Comparison of ENCODE assay signal across 8 cellular contexts in the genomic region with DNA sequence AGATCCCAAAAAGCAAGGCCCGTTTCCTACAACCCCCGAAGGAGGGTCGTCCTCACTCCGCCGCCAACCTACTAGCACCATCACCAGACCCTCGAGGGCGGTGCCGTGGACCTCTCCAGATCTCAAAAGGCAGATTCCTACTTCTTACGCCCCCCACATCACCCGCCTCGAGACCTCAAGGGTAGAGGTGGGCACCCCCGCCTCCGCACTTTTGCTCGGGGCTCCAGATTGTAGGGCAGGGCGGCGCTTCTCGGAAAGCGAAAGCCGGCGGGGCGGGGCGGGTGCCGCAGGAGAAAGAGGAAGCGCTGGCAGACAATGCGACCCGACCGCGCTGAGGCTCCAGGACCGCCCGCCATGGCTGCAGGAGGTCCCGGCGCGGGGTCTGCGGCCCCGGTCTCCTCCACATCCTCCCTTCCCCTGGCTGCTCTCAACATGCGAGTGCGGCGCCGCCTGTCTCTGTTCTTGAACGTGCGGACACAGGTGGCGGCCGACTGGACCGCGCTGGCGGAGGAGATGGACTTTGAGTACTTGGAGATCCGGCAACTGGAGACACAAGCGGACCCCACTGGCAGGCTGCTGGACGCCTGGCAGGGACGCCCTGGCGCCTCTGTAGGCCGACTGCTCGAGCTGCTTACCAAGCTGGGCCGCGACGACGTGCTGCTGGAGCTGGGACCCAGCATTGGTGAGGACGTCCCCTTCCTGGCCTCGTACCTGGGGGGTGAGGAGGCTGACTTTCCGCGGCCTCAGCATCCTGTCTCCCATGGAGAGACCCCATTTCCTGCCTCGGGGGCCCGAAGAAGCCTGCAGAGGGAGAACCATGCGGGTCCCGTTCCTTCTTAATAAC. TPM values are rescaled to one million over a fixed set of nuclear protein-coding genes. Genes with fewer than 3 reads are reported as not detected.
DNase-seq lines count a peak whose midpoint lies in the region; ATAC-seq, FAIRE-seq and TF ChIP-seq lines count a peak whose summit lies in the region.

TSS of gene MYD88 (plus strand) at position 315 of the 844 bp plus-strand sequence. CDS start at position 355, 40 bp downstream.

- H3K9ac ChIP-seq in K562 (ENCODE audit: insufficient read depth in 1 of 2, low read depth in 2 of 2, low read length in 2 of 2) = peak within 1 kb of the TSS; percentile 79 to 97

- CTCF ChIA-PET in K562 (lab: Yijun Ruan, JAX; ENCODE audit: low intra/inter-chr PET ratio) = interaction anchor here (0.6 kb wide), 1 partner anchor 103 kb away, joined by 3 read pairs; no protein-coding TSS in a partner anchor

- H2AFZ ChIP-seq in K562 (ENCODE audit: low read depth, low read length) = peak within 1 kb of the TSS; percentile 99

- WGBS in K562 (ENCODE audit: insufficient coverage, low coverage, missing lambda C conversion rate) = 2% methylated on average over 64 of the region's 65 CpGs
- WGBS in iPS DF 6.9 (ENCODE audit: insufficient coverage, insufficient read length) = no CpG with 5 or more reads among the region's 65 CpGs

- peaks cover 19 to 36% of the 10 kb centered on the region in 2 experiments; a peak in 4 of 5 replicates for H3K4me1 ChIP-seq in K562 (replicated peaks in 1 of 2; ENCODE audit: control insufficient read depth in 2 of 2, insufficient read depth in 2 of 2, low read length in 2 of 2)
- H3K4me1 ChIP-seq in iPS DF 6.9 (ENCODE audit: control insufficient read depth, insufficient read depth, low read length) = peaks cover 4% of the 10 kb centered on the region; the same call in 1 of the 2 replicates

- H4K20me1 ChIP-seq in K562 (replicated peaks; ENCODE audit: control insufficient read depth, insufficient read depth, low read length) = no peaks in the 10 kb centered on the region

- peak within 1 kb of the TSS; percentile 98 for H3K4me2 ChIP-seq in K562 (ENCODE audit: insufficient read depth, low read length)

- H3K4me3 ChIP-seq in MG63 (peak within 1 kb of the TSS; percentile 68), K562 (peak within 1 kb of the TSS; percentile 90), iPS DF 6.9 (ENCODE audit: low read length) (peak within 1 kb of the TSS; percentile 76), skeletal muscle cell (ENCODE audit: low read depth, low read length) (peak within 1 kb of the TSS; percentile 76)

- FAIRE-seq in K562 (lab: Jason Lieb, UNC) = no peak

- POLR2A ChIA-PET in K562 (lab: Yijun Ruan, JAX) = interaction anchor here (0.7 to 5.0 kb wide), 4 partner anchors 9 to 492 kb away, joined by 3 to 55 read pairs (median 4); partner anchors contain the start of gene OXSR1

- peak in 1 of 3 experiments; percentile 5; a peak in 1 of 6 replicates for TF ChIP-seq CTCF in K562 (IDR thresholded peaks at IDR 0.05 in 2 of 3, conservative IDR thresholded peaks at IDR 0.05 in 1 of 3; ENCODE audit: insufficient read depth in 2 of 3, low read depth in 1 of 3, low read length in 3 of 3)

- ATAC-seq in GM21619 (IDR thresholded peaks at IDR 0.05; ENCODE audit: unreplicated experiment) (peak; percentile 34), K562 (peak; percentile 72)

- no peaks in the 10 kb centered on the region for H3K9me1 ChIP-seq in K562 (ENCODE audit: control insufficient read depth, insufficient read depth, low read length)

- in situ Hi-C loops in K562 (cut with MboI) = loop anchor here (10.0 kb wide), 2 partner anchors 206 to 336 kb away; partner anchors contain the start of gene XYLB

- peak; percentile 87 for TF ChIP-seq POLR2A in K562 (conservative IDR thresholded peaks at IDR 0.05)

- no peak for TF ChIP-seq EP300 in K562 (IDR thresholded peaks at IDR 0.05; ENCODE audit: low read length)

- peak in 1 of 2 experiments; percentile 16; a peak in 1 of 4 replicates for TF ChIP-seq RAD21 in K562 (CRISPR knock-in tag; conservative IDR thresholded peaks at IDR 0.05 in 1 of 2, IDR thresholded peaks at IDR 0.05 in 1 of 2)

- no TSS peak for BruUV-seq in K562 (replicated peaks; lab: Mats Ljungman, UMichigan)

- H3K27me3 ChIP-seq in MG63 (no peaks in the 10 kb centered on the region), K562 (ENCODE audit: control insufficient read depth in 2 of 2, insufficient read depth in 2 of 2, low read length in 2 of 2) (no peaks in the 10 kb centered on the region; a peak in 1 of 5 replicates), iPS DF 6.9 (ENCODE audit: control insufficient read depth, insufficient read depth, low read length) (no peaks in the 10 kb centered on the region)

- no peaks in the 10 kb centered on the region; the same call in 1 of the 2 replicates for H3K36me3 ChIP-seq in MG63
- peaks cover 47% of the 10 kb centered on the region for H3K36me3 ChIP-seq in K562 (ENCODE audit: control insufficient read depth, insufficient read depth, low read length)
- peaks cover 6% of the 10 kb centered on the region for H3K36me3 ChIP-seq in iPS DF 6.9 (ENCODE audit: control insufficient read depth, insufficient read depth, low read length)

- H3K9me3 ChIP-seq in MG63 (no peaks in the 10 kb centered on the region), K562 (replicated peaks; ENCODE audit: control insufficient read depth, insufficient read depth, low read depth, low read length) (no peaks in the 10 kb centered on the region), iPS DF 6.9 (ENCODE audit: control insufficient read depth, insufficient read depth, low read length) (no peaks in the 10 kb centered on the region)

- intact Hi-C loops in K562 (cut with micrococcal nuclease) = loop anchor here (5.0 to 10.0 kb wide), 5 partner anchors 86 to 516 kb away; partner anchors contain the start of gene XYLB

- DNase-seq in Daoy (ENCODE audit: low read depth) (peak; percentile 71), MG63 (peak; percentile 68), UCSD-AML1 (lab: John Stamatoyannopoulos, UW; ENCODE audit: unreplicated experiment) (peak; percentile 84), K562 (ENCODE audit: extremely low read depth in 1 of 4, low spot score in 3 of 4) (peak; percentile 73 to 87 (median 80)), iPS DF 6.9 (ENCODE audit: low read depth, low spot score) (no peak), skeletal muscle cell (ENCODE audit: low read depth) (no peak), COR-L47 (lab: John Stamatoyannopoulos, UW) (no peak)

- peaks cover 43% of the 10 kb centered on the region for H3K79me2 ChIP-seq in K562 (ENCODE audit: control insufficient read depth, insufficient read depth, low read length)

- peak within 1 kb of the TSS; percentile 83 for H3K27ac ChIP-seq in K562 (ENCODE audit: extremely low read depth, low read depth, low read length)
- no peak within 1 kb of the TSS for H3K27ac ChIP-seq in iPS DF 6.9 (ENCODE audit: low read length)

TF ChIP-seq in K562, 482 proteins besides CTCF, POLR2A, EP300 and RAD21 (continues in another document):
- TF ChIP-seq, protein P1, sequence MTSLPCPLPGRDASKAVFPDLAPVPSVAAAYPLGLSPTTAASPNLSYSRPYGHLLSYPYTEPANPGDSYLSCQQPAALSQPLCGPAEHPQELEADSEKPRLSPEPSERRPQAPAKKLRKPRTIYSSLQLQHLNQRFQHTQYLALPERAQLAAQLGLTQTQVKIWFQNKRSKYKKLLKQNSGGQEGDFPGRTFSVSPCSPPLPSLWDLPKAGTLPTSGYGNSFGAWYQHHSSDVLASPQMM (CRISPR knock-in tag; IDR thresholded peaks at IDR 0.05) = no peak
- TF ChIP-seq, protein P2, sequence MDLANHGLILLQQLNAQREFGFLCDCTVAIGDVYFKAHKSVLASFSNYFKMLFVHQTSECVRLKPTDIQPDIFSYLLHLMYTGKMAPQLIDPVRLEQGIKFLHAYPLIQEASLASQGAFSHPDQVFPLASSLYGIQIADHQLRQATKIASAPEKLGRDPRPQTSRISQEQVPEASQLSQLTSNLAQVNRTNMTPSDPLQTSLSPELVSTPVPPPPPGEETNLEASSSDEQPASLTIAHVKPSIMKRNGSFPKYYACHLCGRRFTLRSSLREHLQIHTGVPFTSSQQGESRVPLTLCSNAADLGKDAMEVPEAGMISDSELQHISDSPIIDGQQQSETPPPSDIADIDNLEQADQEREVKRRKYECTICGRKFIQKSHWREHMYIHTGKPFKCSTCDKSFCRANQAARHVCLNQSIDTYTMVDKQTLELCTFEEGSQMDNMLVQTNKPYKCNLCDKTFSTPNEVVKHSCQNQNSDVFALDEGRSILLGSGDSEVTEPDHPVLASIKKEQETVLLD (IDR thresholded peaks at IDR 0.05) = peak; percentile 48; the same call in 1 of the 2 replicates
- TF ChIP-seq CREM (IDR thresholded peaks at IDR 0.05; ENCODE audit: low read depth) = peak; percentile 41; the same call in 1 of the 2 replicates
- peak; percentile 10; the same call in 1 of the 2 replicates for TF ChIP-seq MBD2 (IDR thresholded peaks at IDR 0.05; ENCODE audit: borderline replicate concordance, low read depth)
- TF ChIP-seq JUN (IDR thresholded peaks at IDR 0.05; ENCODE audit: borderline replicate concordance, low read depth, low read length) = no peak
- peak; percentile 76; the same call in 1 of the 2 replicates for TF ChIP-seq JUN (CRISPR knock-in tag; IDR thresholded peaks at IDR 0.05; ENCODE audit: borderline replicate concordance)
- peak; percentile 28; the same call in 1 of the 2 replicates for TF ChIP-seq SIN3B (IDR thresholded peaks at IDR 0.05; ENCODE audit: low read depth)
- TF ChIP-seq NFE2 (IDR thresholded peaks at IDR 0.05; ENCODE audit: low read depth) = no peak
- no peak for TF ChIP-seq CCNT2 (IDR thresholded peaks at IDR 0.05; ENCODE audit: borderline replicate concordance, extremely low read depth, insufficient read length, low read depth, low read length)

RNA-seq across cellular contexts. Expression of gene MYD88, which starts in this region (rescaled TPM):
- total RNA-seq in Daoy (2014; rRNA removed; shearing (Covaris generic)) = 4.4 and 8.1 TPM in 2 replicates
- 4.1 TPM in 1 of 2 replicates, not detected in the other for total RNA-seq in MG63 (2014; rRNA removed; shearing (Covaris generic); ENCODE audit: low replicate concordance)
- total RNA-seq in K562 (2011; cell fraction: chromatin; rRNA removed; ENCODE audit: low replicate concordance) = 14.4 and 29.3 TPM in 2 replicates
- total RNA-seq in K562 (2011; cell fraction: nucleolus; rRNA removed) = 19.7 and 21.7 TPM in 2 replicates
- total RNA-seq in K562 (2011; cell fraction: nucleoplasm; rRNA removed) = 17.0 and 17.3 TPM in 2 replicates
- total RNA-seq in K562 (2014; rRNA removed) (13.3 and 25.3 TPM in 2 replicates), K562 (2014; rRNA removed; fragmentation: Illumina TruSeq; extraction: Trizol) (3.2 and 3.3 TPM in 2 replicates), K562 (2015; rRNA removed; fragmentation: Illumina TruSeq; extraction: Trizol) (4.1 and 5.0 TPM in 2 replicates), K562 (2021) (33.0 and 33.1 TPM in 2 replicates)
- polyA plus RNA-seq in K562 (2011; rRNA removed) (37.6 and 37.8 TPM in 2 replicates), K562 (2014; fragmentation: Illumina TruSeq; extraction: Trizol) (39.2 and 47.3 TPM in 2 replicates), K562 (2014; fragmentation: Nextera tagmentation; extraction: Ambion mirVana) (10 to 100 TPM; 19.5 to 37.7 TPM), K562 (2014; rRNA removed) (27.6 and 37.7 TPM in 2 replicates)
- polyA plus RNA-seq in K562 (2011; cell fraction: cytosol; rRNA removed) = 45.5 and 50.8 TPM in 2 replicates
- polyA plus RNA-seq in K562 (2011; cell fraction: nucleus; rRNA removed) = 61.3 and 86.0 TPM in 2 replicates
- polyA plus RNA-seq in K562 (2012) = 32.0 and 43.5 TPM in 2 replicates
- 29.7 and 37.4 TPM in 2 replicates for polyA minus RNA-seq in K562 (2011; rRNA and poly(A)+ RNA removed)
- 21.7 and 26.8 TPM in 2 replicates for polyA minus RNA-seq in K562 (2011; cell fraction: cytosol; rRNA and poly(A)+ RNA removed)
- polyA minus RNA-seq in K562 (2011; cell fraction: nucleus; rRNA and poly(A)+ RNA removed) = 24.2 and 32.2 TPM in 2 replicates

Comparison
In these comparisons a context has a peak if more than half of its experiments do, and no peak if none do; other contexts are left out.
1. DNase-seq: peak in Daoy (single experiment), MG63 (single experiment), UCSD-AML1 (single experiment) and K562 (4 of 4); none in iPS DF 6.9 (single experiment), skeletal muscle cell (single experiment) and COR-L47 (single experiment).
2. Peak in every context shown above with its lines, with median percentiles within 50 percentile points of each other: H3K4me3 ChIP-seq.